In genomic region chr11:206516-207212, GRCh38 we compare ENCODE assay signal across 8 cellular contexts. TPM values are rescaled to one million over a fixed set of nuclear protein-coding genes. Genes with fewer than 3 reads are reported as not detected.
A peak's percentile ranks its signal among the peaks of the same experiment; 100 is the strongest.
DNase-seq lines count a peak whose midpoint lies in the region; ATAC-seq and TF ChIP-seq lines count a peak whose summit lies in the region.

No MANE protein-coding gene starts in this region.

- H3K27me3 ChIP-seq in esophagus squamous epithelium (no peaks in the 10 kb centered on the region), neuron (ENCODE audit: insufficient read depth, low read length) (no peaks in the 10 kb centered on the region)

- TF ChIP-seq CTCF in WTC11 (IDR thresholded peaks at IDR 0.05) = no peak
- TF ChIP-seq CTCF in esophagus squamous epithelium (IDR thresholded peaks at IDR 0.05) = no peak

- H3K4me1 ChIP-seq in esophagus squamous epithelium = peaks cover 29 to 72% (median 30%) of the 10 kb centered on the region in 3 donors
- H3K4me1 ChIP-seq in neuron (ENCODE audit: insufficient read depth, low read length) = peaks cover 28% of the 10 kb centered on the region

- H3K27ac ChIP-seq in esophagus squamous epithelium = peak overlapping the region; percentile 96 to 100 (median 98)

- no peaks in the 10 kb centered on the region for H3K27me3 Mint-ChIP-seq in WTC11 (ENCODE audit: low read depth)

- ATAC-seq in HG03039 (IDR thresholded peaks at IDR 0.05; ENCODE audit: unreplicated experiment) (peak; percentile 21), WTC11 (peak; percentile 7; the same call in 1 of the 2 replicates)

- H3K4me3 Mint-ChIP-seq in WTC11 = peak overlapping the region; percentile 97

- H3K4me1 Mint-ChIP-seq in WTC11 = peaks cover 8% of the 10 kb centered on the region; the same call in 1 of the 2 replicates

- H2AFZ ChIP-seq in neuron (ENCODE audit: low read depth, low read length) = no peak overlapping the region

- intact Hi-C loops in esophagus squamous epithelium (cut with DNase I) = no loop called here

- WGBS in esophagus squamous epithelium, 2 donors = 3 to 5% methylated on average over 11 to 14 of the region's 39 CpGs

- H3K9me3 ChIP-seq in esophagus squamous epithelium (no peaks in the 10 kb centered on the region), neuron (ENCODE audit: low read length) (no peaks in the 10 kb centered on the region)

- H3K36me3 Mint-ChIP-seq in WTC11 = peaks cover 27% of the 10 kb centered on the region

- DNase-seq in G401 (ENCODE audit: low spot score) (peak; percentile 17), WTC11 (ENCODE audit: low spot score) (no peak), esophagus squamous epithelium (lab: John Stamatoyannopoulos, UW) (no peak), hippocampal formation (lab: John Stamatoyannopoulos, UW) (no peak), NCI-H1092 treated with DMSO at 0.1 percent for 48 hours (lab: John Stamatoyannopoulos, UW) (no peak), cerebellum (ENCODE audit: low spot score) (no peak)

- H3K9me3 Mint-ChIP-seq in WTC11 = no peaks in the 10 kb centered on the region

- H3K27ac Mint-ChIP-seq in WTC11 = peak overlapping the region; percentile 93

- TF ChIP-seq POLR2A in esophagus squamous epithelium (IDR thresholded peaks at IDR 0.05) = no peak

- CTCF ChIA-PET in WTC11 (lab: Charles Lee) = interaction anchor here (0.6 to 2.2 kb wide), 10 partner anchors 44 to 522 kb away, joined by 3 to 23 read pairs (median 4); partner anchors contain the start of gene PHRF1

- H3K4me3 ChIP-seq in esophagus squamous epithelium = peak overlapping the region; percentile 80 to 100 (median 90)
- peak overlapping the region; percentile 60 for H3K4me3 ChIP-seq in neuron (ENCODE audit: low read length)

- in situ Hi-C loops in G401 (cut with HindIII; ENCODE audit: low sequenced_read_pairs) = no loop called here

- POLR2A ChIA-PET in WTC11 (lab: Charles Lee) = interaction anchor here (0.6 to 1.0 kb wide), 2 partner anchors 44 to 162 kb away, joined by 3 to 6 read pairs; no protein-coding TSS in a partner anchor

- H3K36me3 ChIP-seq in esophagus squamous epithelium (peaks cover 18 to 62% (median 29%) of the 10 kb centered on the region in 3 donors), neuron (ENCODE audit: insufficient read depth, low read length) (peaks cover 44% of the 10 kb centered on the region)

TF ChIP-seq in WTC11, 78 proteins besides CTCF, POLR2A, EP300 and RAD21 (continues in another document):
- no peak for TF ChIP-seq ZNF532 (CRISPR knock-in tag; IDR thresholded peaks at IDR 0.05; ENCODE audit: borderline replicate concordance)
- no peak for TF ChIP-seq ZNF281 (CRISPR knock-in tag; IDR thresholded peaks at IDR 0.05)
- TF ChIP-seq FOXP4 (CRISPR knock-in tag; IDR thresholded peaks at IDR 0.05) = no peak
- TF ChIP-seq GRHL2 (CRISPR knock-in tag; IDR thresholded peaks at IDR 0.05; ENCODE audit: insufficient replicate concordance, severe bottlenecking) = no peak
- TF ChIP-seq ZNF425 (CRISPR knock-in tag; conservative IDR thresholded peaks at IDR 0.05) = no peak
- no peak for TF ChIP-seq NFATC4 (CRISPR knock-in tag; IDR thresholded peaks at IDR 0.05)

RNA-seq across cellular contexts. Expression of gene BET1L, which starts 0.5 kb away (rescaled TPM):
- 18.3 and 29.3 TPM in 2 replicates for total RNA-seq in G401 (2014; rRNA removed; shearing (Covaris generic))
- 45.1 to 51.4 TPM (median 47.0 TPM) in 3 replicates for total RNA-seq in WTC11 (2021)
- 10 to 100 TPM; 16.3 to 24.8 (median 17.1) TPM for total RNA-seq in esophagus squamous epithelium
- 6.4 TPM for total RNA-seq in cerebellum

RNA-seq across cellular contexts. Expression of gene RIC8A, which starts 0.8 kb away (rescaled TPM):
- 98.9 and 101 TPM in 2 replicates for total RNA-seq in G401 (2014; rRNA removed; shearing (Covaris generic))
- total RNA-seq in WTC11 (2021) (67.8 to 69.5 TPM (median 68.3 TPM) in 3 replicates), esophagus squamous epithelium (10 to 100 TPM; 48.3 to 71.1 (median 60.2) TPM), cerebellum (49.6 TPM)

RNA-seq across cellular contexts. Expression of gene SCGB1C1, which starts 13.8 kb away (rescaled TPM):
- total RNA-seq in G401 (2014; rRNA removed; shearing (Covaris generic)) = not detected in 2 replicates
- not detected in 3 replicates for total RNA-seq in WTC11 (2021)
- total RNA-seq in esophagus squamous epithelium = not detected
- total RNA-seq in cerebellum = not detected

RNA-seq across cellular contexts. Expression of gene SIRT3, which starts 29.5 kb away (rescaled TPM):
- 19.3 and 22.5 TPM in 2 replicates for total RNA-seq in G401 (2014; rRNA removed; shearing (Covaris generic))
- total RNA-seq in WTC11 (2021) (19.2 to 21.0 TPM (median 20.5 TPM) in 3 replicates), esophagus squamous epithelium (1 to 10 TPM; 2.5 to 8.3 (median 6.1) TPM), cerebellum (14.8 TPM)

RNA-seq across cellular contexts. Expression of gene PSMD13, which starts 30.1 kb away (rescaled TPM):
- 175 and 208 TPM in 2 replicates for total RNA-seq in G401 (2014; rRNA removed; shearing (Covaris generic))
- total RNA-seq in WTC11 (2021) = 144 to 148 TPM (median 147 TPM) in 3 replicates
- 100 to 1,000 TPM in 2 of 4 donors, 10 to 100 TPM in 2; 46.4 to 116 (median 105) TPM for total RNA-seq in esophagus squamous epithelium
- 47.7 TPM for total RNA-seq in cerebellum
